In the genomic region with DNA sequence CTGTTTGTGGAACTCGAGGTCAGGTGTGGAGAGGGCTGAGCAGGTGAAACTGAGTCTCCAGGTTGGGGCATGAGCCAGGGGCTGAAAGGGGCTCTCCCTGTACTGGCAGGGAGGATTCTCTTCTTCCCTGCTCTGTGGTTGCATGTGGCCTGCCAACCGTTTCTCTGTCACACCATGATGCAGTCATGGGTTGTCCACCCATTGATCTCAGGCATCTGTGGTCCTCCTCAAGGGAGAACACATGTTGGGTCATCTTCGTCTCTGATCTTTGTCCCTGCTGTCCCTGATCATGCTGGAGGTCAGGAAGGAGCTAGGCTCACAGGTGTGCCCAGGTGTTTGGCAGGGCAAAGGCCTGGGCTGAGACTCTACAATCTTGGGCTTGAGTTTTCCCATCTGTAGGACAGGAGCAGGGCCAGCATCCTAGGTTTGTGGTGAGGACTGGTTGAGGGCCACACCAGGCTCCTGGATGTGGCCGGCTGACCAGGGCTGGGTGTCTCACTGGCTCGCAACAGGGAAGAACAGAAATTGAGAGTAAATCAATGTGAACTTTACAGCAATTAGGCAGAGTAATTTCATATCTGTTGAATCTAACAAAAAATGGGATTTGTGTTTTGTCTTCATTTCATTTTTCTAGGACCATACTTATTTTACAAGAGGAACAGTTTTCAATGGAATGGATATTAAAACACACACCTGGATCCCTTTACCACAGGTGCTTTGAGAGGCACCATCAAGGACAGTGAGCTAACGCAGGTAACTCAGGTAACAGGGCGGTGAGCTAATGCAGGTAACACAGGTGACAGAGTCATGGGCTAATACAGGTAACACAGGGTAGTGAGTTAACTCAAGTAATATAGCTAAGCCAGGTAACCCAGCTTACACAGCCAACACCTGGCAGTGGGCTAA, we compare ENCODE assay signal across 18 cellular contexts. TPM values are rescaled to one million over a fixed set of nuclear protein-coding genes. Genes with fewer than 3 reads are reported as not detected.
DNase-seq lines count a peak whose midpoint lies in the region; ATAC-seq and TF ChIP-seq lines count a peak whose summit lies in the region.
"Had no signal": no experiment of that assay in that cellular context is flagged by ENCODE, and none has a peak within 500 bp of the region (broad histone marks: within the 10 kb centered on the region; RNA-seq: fewer than 3 reads in every experiment).

No MANE protein-coding gene starts in this region.

- peaks cover 21% of the 10 kb centered on the region for H3K4me1 Mint-ChIP-seq in brain

- intact Hi-C loops in left lung (cut with DNase I) (no loop called here), uterus (cut with DNase I; ENCODE audit: low total_unique reads) (no loop called here)

- no peaks in the 10 kb centered on the region for H3K27me3 ChIP-seq in left lung
- no peaks in the 10 kb centered on the region for H3K27me3 ChIP-seq in uterus
- H3K27me3 ChIP-seq: esophagus squamous epithelium had no signal

- H3K36me3 ChIP-seq in left lung (no peaks in the 10 kb centered on the region), uterus (no peaks in the 10 kb centered on the region)
- H3K36me3 ChIP-seq: esophagus squamous epithelium had no signal

- no peak for TF ChIP-seq POLR2A in uterus (IDR thresholded peaks at IDR 0.05)

- no peaks in the 10 kb centered on the region for H3K36me3 Mint-ChIP-seq in brain

- no peaks in the 10 kb centered on the region for H3K9me3 ChIP-seq in left lung
- H3K9me3 ChIP-seq in uterus, result no peaks in the 10 kb centered on the region
- H3K9me3 ChIP-seq: esophagus squamous epithelium had no signal

- TF ChIP-seq CTCF in brain (conservative IDR thresholded peaks at IDR 0.05) (no peak), left lung (IDR thresholded peaks at IDR 0.05) (no peak), uterus (IDR thresholded peaks at IDR 0.05) (no peak)

- H3K4me3 ChIP-seq in left lung (no peak overlapping the region), uterus (no peak overlapping the region)
- H3K4me3 ChIP-seq: esophagus squamous epithelium had no signal

- H3K27ac ChIP-seq in left lung (peak overlapping the region; percentile 84 to 90), uterus (peak overlapping the region; percentile 59 to 65)

- peak; percentile 11 for DNase-seq in activated CD8-positive, alpha-beta memory T cell treated with anti-CD3 and anti-CD28 coated beads for 24 hours
- no peak for DNase-seq in activated CD8-positive, alpha-beta memory T cell treated with anti-CD3 and anti-CD28 coated beads, Interleukin-2, amount 50 U/mL, for 48 hours
- DNase-seq in left lung, result no peak
- no peak for DNase-seq in uterus
- no peak for DNase-seq in GM19240 (ENCODE audit: insufficient read length, low spot score)
- DNase-seq: activated CD4-positive, alpha-beta T cell treated with anti-CD3 and anti-CD28 coated beads for 4 hours; activated naive CD8-positive, alpha-beta T cell treated with anti-CD3 and anti-CD28 coated beads, Interleukin-2, amount 50 U/mL, for 24 hours; activated T-cell treated with anti-CD3 and anti-CD28 coated beads, Interleukin-2, amount 50 U/mL, for 24 hours; esophagus squamous epithelium; GF-D8; kidney glomerular epithelial cell; NCI-H82; SHP77; stimulated activated CD4-positive, alpha-beta T cell treated with anti-CD3 and anti-CD28 coated beads, Interleukin-12 subunit alpha, Interleukin-12 subunit beta, amount 100 ng/mL, for 4 hours; T-helper 9 cell had no signal

- H3K9me3 Mint-ChIP-seq in brain, result peaks cover 0 to 6% (median 5%) of the 10 kb centered on the region in 5 experiments
- H3K9me3 Mint-ChIP-seq: activated T-cell treated with anti-CD3 and anti-CD28 coated beads, Interleukin-2, amount 50 U/mL, for 24 hours had no signal

- H3K27me3 Mint-ChIP-seq in brain, result peaks cover 4% of the 10 kb centered on the region
- H3K27me3 Mint-ChIP-seq: activated naive CD8-positive, alpha-beta T cell treated with anti-CD3 and anti-CD28 coated beads, Interleukin-2, amount 50 U/mL, for 24 hours; activated T-cell treated with anti-CD3 and anti-CD28 coated beads, Interleukin-2, amount 50 U/mL, for 24 hours had no signal

- H3K4me3 Mint-ChIP-seq in brain, result no peak overlapping the region
- H3K4me3 Mint-ChIP-seq: activated naive CD8-positive, alpha-beta T cell treated with anti-CD3 and anti-CD28 coated beads, Interleukin-2, amount 50 U/mL, for 24 hours; activated T-cell treated with anti-CD3 and anti-CD28 coated beads, Interleukin-2, amount 50 U/mL, for 24 hours had no signal

- ATAC-seq in left lung (no peak), HG02588 (IDR thresholded peaks at IDR 0.05; ENCODE audit: unreplicated experiment) (no peak), HG03354 (IDR thresholded peaks at IDR 0.05; ENCODE audit: poor library complexity, severe bottlenecking, unreplicated experiment) (no peak)
- ATAC-seq: activated naive CD8-positive, alpha-beta T cell treated with anti-CD3 and anti-CD28 coated beads, Interleukin-2, amount 50 U/mL, for 24 hours had no signal

- H3K27ac Mint-ChIP-seq in brain, result peak overlapping the region in 4 of 5 experiments; percentile 18 to 86 (median 58)
- H3K27ac Mint-ChIP-seq: activated naive CD8-positive, alpha-beta T cell treated with anti-CD3 and anti-CD28 coated beads, Interleukin-2, amount 50 U/mL, for 24 hours had no signal

- peaks cover 7 to 18% of the 10 kb centered on the region in 2 donors for H3K4me1 ChIP-seq in left lung
- peaks cover 7 to 11% of the 10 kb centered on the region in 2 donors for H3K4me1 ChIP-seq in uterus

RNA-seq across cellular contexts. Expression of gene IGFBP3, which starts 58.5 kb away (rescaled TPM):
- 39.9 TPM for polyA plus RNA-seq in brain (ENCODE audit: insufficient read depth, low read depth, low replicate concordance)
- total RNA-seq in left lung, result 10 to 100 TPM; 33.8 to 35.9 TPM
- total RNA-seq in uterus, result 100 to 1,000 TPM; 202 to 345 (median 319) TPM

Comparison
In these comparisons a context has a peak if more than half of its experiments do, and no peak if none do; other contexts are left out.
1. RNA of gene IGFBP3, which starts 58.5 kb away (total RNA-seq): 202 to 345 TPM in uterus; 33.8 to 35.9 TPM in left lung; every median in the first group is over 4 times any median in the second.